18 cellular contexts compared by ENCODE assay signal in the genomic region with DNA sequence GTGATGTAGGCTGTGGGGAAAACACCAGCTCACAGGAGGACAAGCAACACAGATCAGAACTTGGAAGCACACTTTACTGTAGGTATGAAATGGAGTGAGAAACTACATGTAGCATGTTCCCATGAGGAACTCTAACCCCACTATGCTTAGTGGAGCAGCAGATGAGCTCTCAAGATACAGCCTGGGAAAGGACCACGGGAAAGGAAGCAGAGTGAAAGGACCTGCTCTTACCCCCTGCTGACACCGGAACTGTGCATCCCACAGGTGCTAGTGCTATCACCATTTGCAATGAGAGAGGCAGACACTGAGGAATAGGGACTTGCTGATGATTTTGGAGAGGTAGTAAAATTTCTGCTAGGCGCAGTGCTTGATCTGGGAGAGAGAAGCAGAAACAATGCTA.
"Had no signal": no experiment of that assay in that cellular context is flagged by ENCODE, and none has a peak within 500 bp of the region (broad histone marks: within the 10 kb centered on the region; RNA-seq: fewer than 3 reads in every experiment).

No MANE protein-coding gene starts in this region.

- H3K4me2 ChIP-seq: hepatocyte had no signal

- H3K4me1 Mint-ChIP-seq: nephron had no signal

- H3K27me3 ChIP-seq: colonic mucosa, esophagus muscularis mucosa, hepatocyte, transverse colon had no signal

- H3K9me3 ChIP-seq: colonic mucosa, esophagus muscularis mucosa, left ventricle myocardium inferior, mucosa of descending colon, prostate gland, transverse colon had no signal

- H3K4me3 Mint-ChIP-seq: nephron had no signal

- H3K27ac Mint-ChIP-seq: nephron had no signal

- H3K36me3 ChIP-seq: prostate gland had no signal

- H3K27ac ChIP-seq: colonic mucosa, esophagus muscularis mucosa, hepatocyte, left ventricle myocardium inferior, prostate gland, skin epidermis, transverse colon had no signal

- ATAC-seq: mucosa of descending colon, right cardiac atrium had no signal

- H2AFZ ChIP-seq: hepatocyte had no signal

- H3K4me1 ChIP-seq: colonic mucosa, prostate gland, transverse colon had no signal

- H3K4me3 ChIP-seq: colonic mucosa, esophagus muscularis mucosa, hepatocyte, left ventricle myocardium inferior, mucosa of descending colon, prostate gland, skin epidermis, transverse colon had no signal

- DNase-seq: activated CD4-positive, alpha-beta T cell treated with anti-CD3 and anti-CD28 coated beads, Interleukin-2, amount 50 U/mL, for 48 hours; activated CD4-positive, CD25-positive, alpha-beta regulatory T cell treated with anti-CD3 and anti-CD28 coated beads, Interleukin-2, amount 50 U/mL, for 72 hours; activated CD8-positive, alpha-beta memory T cell treated with anti-CD3 and anti-CD28 coated beads, Interleukin-2, amount 50 U/mL, for 4 hours; colonic mucosa; kidney; left ventricle myocardium inferior; mucosa of descending colon; occipital lobe; stimulated activated CD4-positive, alpha-beta T cell treated with anti-CD3 and anti-CD28 coated beads, Interleukin-4, amount 100 ng/mL, for 24 hours; stimulated activated naive CD4-positive, alpha-beta T cell treated with Interleukin-2 at 50 U/mL for 16 hours; T-helper 9 cell; transverse colon had no signal

- H3K9me3 Mint-ChIP-seq: nephron had no signal

- H3K79me2 ChIP-seq: hepatocyte had no signal
